Comparison of ENCODE assay signal across 1 cellular context in genomic region chr12:124422570-124423523, GRCh38.
A peak's percentile ranks its signal among the peaks of the same experiment; 100 is the strongest.
TF ChIP-seq lines count a peak whose summit lies in the region.

No MANE protein-coding gene starts in this region.

TF ChIP-seq in HepG2, 621 proteins besides CTCF, POLR2A, EP300 and RAD21 (continued from another document):
- TF ChIP-seq ZFP41 (CRISPR knock-in tag; IDR thresholded peaks at IDR 0.05; ENCODE audit: borderline replicate concordance) (no peak), MED13 (CRISPR knock-in tag; IDR thresholded peaks at IDR 0.05) (peak; percentile 17; the same call in 1 of the 2 replicates), SIN3A (IDR thresholded peaks at IDR 0.05; ENCODE audit: borderline replicate concordance, low read depth, low read length) (no peak), ZNF83 (CRISPR knock-in tag; IDR thresholded peaks at IDR 0.05; ENCODE audit: borderline replicate concordance) (no peak), SMC3 (IDR thresholded peaks at IDR 0.05; ENCODE audit: low read length) (no peak), NR2F1 (CRISPR knock-in tag; IDR thresholded peaks at IDR 0.05) (peak in 1 of 2 experiments; percentile 56; a peak in 1 of 4 replicates), AGO2 (optimal IDR thresholded peaks at IDR 0.05; ENCODE audit: low read depth, low read length) (peak; percentile 19), RFX3 (CRISPR knock-in tag; IDR thresholded peaks at IDR 0.05) (no peak), GLMP (CRISPR knock-in tag; IDR thresholded peaks at IDR 0.05; ENCODE audit: borderline replicate concordance) (no peak), ZNF264 (CRISPR knock-in tag; IDR thresholded peaks at IDR 0.05) (no peak), NCOR1 (IDR thresholded peaks at IDR 0.05; ENCODE audit: borderline replicate concordance, low read length) (peak; percentile 34; the same call in 1 of the 2 replicates), ZSCAN31 (CRISPR knock-in tag; IDR thresholded peaks at IDR 0.05; ENCODE audit: low read depth) (no peak), ZNF263 (CRISPR knock-in tag; IDR thresholded peaks at IDR 0.05) (0 out of 2 replicates have a peak, but pooled peaks have one; percentile 43), ZNF720 (CRISPR knock-in tag; IDR thresholded peaks at IDR 0.05) (no peak), ZNF407 (CRISPR knock-in tag; IDR thresholded peaks at IDR 0.05; ENCODE audit: not compliant biosample characterization) (no peak), PITX1 (CRISPR knock-in tag; IDR thresholded peaks at IDR 0.05) (no peak), SP140L (CRISPR knock-in tag; IDR thresholded peaks at IDR 0.05; ENCODE audit: borderline replicate concordance) (no peak), ZC3H13 (CRISPR knock-in tag; IDR thresholded peaks at IDR 0.05) (no peak), ZNF790 (CRISPR knock-in tag; IDR thresholded peaks at IDR 0.05; ENCODE audit: borderline replicate concordance) (no peak), HMG20B (CRISPR knock-in tag; conservative IDR thresholded peaks at IDR 0.05) (0 out of 2 replicates have a peak, but pooled peaks have one; percentile 39), ZKSCAN8 (CRISPR knock-in tag; IDR thresholded peaks at IDR 0.05; ENCODE audit: borderline replicate concordance) (no peak)
